ENCODE assay signal across 7 cellular contexts in genomic region chr18:11733031-11733430, GRCh38. TPM values are rescaled to one million over a fixed set of nuclear protein-coding genes. Genes with fewer than 3 reads are reported as not detected.
DNase-seq lines count a peak whose midpoint lies in the region; ATAC-seq, FAIRE-seq and TF ChIP-seq lines count a peak whose summit lies in the region.

No MANE protein-coding gene starts in this region.

- peak; percentile 90 for FAIRE-seq in GM12891 (lab: Jason Lieb, UNC)

- DNase-seq in GM12891 (ENCODE audit: insufficient read length, low spot score) (peak; percentile 62), HT1080 (ENCODE audit: low read depth) (peak; percentile 54), RPMI8226 (peak; percentile 77), activated gamma-delta T cell (lab: John Stamatoyannopoulos, UW) (peak; percentile 34), thyroid gland (peak; percentile 73 to 79)

- ATAC-seq in gastroesophageal sphincter: peak; percentile 87

- TF ChIP-seq CTCF in gastroesophageal sphincter (IDR thresholded peaks at IDR 0.05): peak; percentile 77 to 94 (median 87)
- TF ChIP-seq CTCF in parathyroid adenoma (IDR thresholded peaks at IDR 0.05): peak; percentile 85
- TF ChIP-seq CTCF in thyroid gland (IDR thresholded peaks at IDR 0.05): peak; percentile 72 to 91 (median 84)

- H3K27ac ChIP-seq in gastroesophageal sphincter: no peak overlapping the region
- no peak overlapping the region for H3K27ac ChIP-seq in parathyroid adenoma
- no peak overlapping the region for H3K27ac ChIP-seq in thyroid gland

- H3K9me3 ChIP-seq in gastroesophageal sphincter (no peaks in the 10 kb centered on the region), parathyroid adenoma (ENCODE audit: control insufficient read depth, low read length) (no peaks in the 10 kb centered on the region), thyroid gland (no peaks in the 10 kb centered on the region)

- peak overlapping the region; percentile 48 for H2AFZ ChIP-seq in parathyroid adenoma

- H3K27me3 ChIP-seq in gastroesophageal sphincter (no peaks in the 10 kb centered on the region), parathyroid adenoma (ENCODE audit: control insufficient read depth, insufficient read depth, low read length) (no peaks in the 10 kb centered on the region), thyroid gland (no peaks in the 10 kb centered on the region)

- TF ChIP-seq POLR2A in GM12891 (IDR thresholded peaks at IDR 0.05; ENCODE audit: low read depth, low read length): no peak
- no peak for TF ChIP-seq POLR2A in gastroesophageal sphincter (IDR thresholded peaks at IDR 0.05)
- TF ChIP-seq POLR2A in thyroid gland (IDR thresholded peaks at IDR 0.05): no peak

- intact Hi-C loops in thyroid gland (cut with DNase I): loop anchor here (10.0 kb wide), 2 partner anchors 142 to 202 kb away; no protein-coding TSS in a partner anchor

- TF ChIP-seq EP300 in gastroesophageal sphincter (IDR thresholded peaks at IDR 0.05): no peak

- H3K4me1 ChIP-seq in gastroesophageal sphincter (peaks cover 0 to 8% (median 0%) of the 10 kb centered on the region in 3 donors), parathyroid adenoma (no peaks in the 10 kb centered on the region), thyroid gland (no peaks in the 10 kb centered on the region)

- H3K36me3 ChIP-seq in gastroesophageal sphincter: no peaks in the 10 kb centered on the region
- H3K36me3 ChIP-seq in parathyroid adenoma (ENCODE audit: control insufficient read depth, insufficient read depth, low read length): no peaks in the 10 kb centered on the region
- no peaks in the 10 kb centered on the region for H3K36me3 ChIP-seq in thyroid gland

- no peaks in the 10 kb centered on the region for H3K79me2 ChIP-seq in parathyroid adenoma

- WGBS in gastroesophageal sphincter (ENCODE audit: low coverage in 1 of 2), 2 donors: 12% methylated on average over 3 of the region's 17 CpGs; no CpG with 5 or more reads in 1 of the 2 donors
- WGBS in thyroid gland, 2 donors: 13% methylated on average over 14 to 17 of the region's 17 CpGs

- H3K4me2 ChIP-seq in parathyroid adenoma (ENCODE audit: low read length): peak overlapping the region; percentile 32

- H3K4me3 ChIP-seq in gastroesophageal sphincter: peak overlapping the region; percentile 3 to 30
- no peak overlapping the region for H3K4me3 ChIP-seq in parathyroid adenoma (ENCODE audit: low read depth, low read length)
- no peak overlapping the region for H3K4me3 ChIP-seq in thyroid gland (replicated peaks in 1 of 3)

- H3K9ac ChIP-seq in parathyroid adenoma: no peak overlapping the region

TF ChIP-seq in GM12891, 5 proteins besides CTCF, POLR2A, EP300 and RAD21:
- TF ChIP-seq PAX5 (IDR thresholded peaks at IDR 0.05; ENCODE audit: insufficient read depth, low read length, severe bottlenecking): no peak
- peak; percentile 42; the same call in 1 of the 2 replicates for TF ChIP-seq SPI1 (IDR thresholded peaks at IDR 0.05; ENCODE audit: low read depth, low read length)

RNA-seq across cellular contexts. Expression of gene GNAL, which starts 44.0 kb away (rescaled TPM):
- polyA plus RNA-seq in GM12891 (2012; ENCODE audit: low read depth, missing spikeins): 0.14 TPM
- total RNA-seq in HT1080 (2014; rRNA removed; shearing (Covaris generic)): 0.10 and 1.0 TPM in 2 replicates
- 0.49 and 0.94 TPM in 2 replicates for polyA plus RNA-seq in HT1080 (2015; cell fraction: cytosol; rRNA removed)
- 0.22 and 0.28 TPM in 2 replicates for polyA plus RNA-seq in HT1080 (2015; cell fraction: nucleus; rRNA removed)
- total RNA-seq in gastroesophageal sphincter (10 to 100 TPM; 13.5 to 24.6 (median 19.9) TPM), thyroid gland (10 to 100 TPM; 22.8 to 30.4 (median 26.5) TPM)

Comparison
In these comparisons a context has a peak if more than half of its experiments do, and no peak if none do; other contexts are left out.
1. H3K4me3 ChIP-seq: peak in gastroesophageal sphincter (2 of 2); none in parathyroid adenoma (single experiment) and thyroid gland (0 of 3).
2. Peak in every context shown above with its lines, with median percentiles within 50 percentile points of each other: DNase-seq and CTCF ChIP-seq.